Comparison of ENCODE assay signal across 14 cellular contexts in the genomic region with DNA sequence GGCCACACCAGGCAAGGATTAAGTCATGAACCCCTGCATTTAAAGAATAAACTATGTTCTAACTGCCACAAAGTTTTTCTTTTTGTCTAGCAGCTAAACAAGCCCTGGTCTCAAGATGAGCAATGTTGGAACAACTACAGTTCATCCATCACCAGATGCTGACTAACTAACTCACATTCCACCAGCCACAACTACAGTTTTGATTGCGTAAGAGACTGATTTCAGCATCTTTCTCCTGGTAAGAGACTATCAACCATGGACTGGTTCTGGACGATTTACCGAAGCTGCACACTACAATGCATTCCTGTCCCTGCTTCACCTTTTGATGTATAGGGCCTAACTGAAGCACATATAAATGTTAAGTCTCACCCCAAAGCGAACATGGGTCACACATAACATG. TPM values are rescaled to one million over a fixed set of nuclear protein-coding genes. Genes with fewer than 3 reads are reported as not detected.
DNase-seq lines count a peak whose midpoint lies in the region; ATAC-seq, FAIRE-seq and TF ChIP-seq lines count a peak whose summit lies in the region.
"Had no signal": no experiment of that assay in that cellular context is flagged by ENCODE, and none has a peak within 500 bp of the region (broad histone marks: within the 10 kb centered on the region; RNA-seq: fewer than 3 reads in every experiment).

No MANE protein-coding gene starts in this region.

- no peaks in the 10 kb centered on the region for H3K23me2 ChIP-seq in H1 (ENCODE audit: low read depth, low read length)

- H4K8ac ChIP-seq in H1 (ENCODE audit: extremely low read depth, insufficient read depth, low read length) = no peak overlapping the region

- H2BK120ac ChIP-seq in H1 (replicated peaks; ENCODE audit: low read depth, low read length) = no peak overlapping the region

- DNase-seq in GM12891 (ENCODE audit: insufficient read length, low spot score) (no peak), NOMO-1 treated with dmso at 0.1 percent for 144 hours (lab: John Stamatoyannopoulos, UW; ENCODE audit: unreplicated experiment) (peak; percentile 28), H1 (ENCODE audit: low read depth in 1 of 2, low spot score in 2 of 2) (no peak), skeletal muscle cell (ENCODE audit: low read depth) (peak; percentile 1), NCI-H2081 (lab: John Stamatoyannopoulos, UW) (no peak)
- no peak for DNase-seq in effector memory CD8-positive, alpha-beta T cell
- DNase-seq: CD8-positive, alpha-beta memory T cell; stimulated activated naive B cell treated with anti-CD40 and anti-IgM and Interleukin-4, amounts not matched to agents 10 μg/mL and 1 μg/mL and 100 μg/mL, for 72 hours had no signal

- no peak overlapping the region for H3K4me3 ChIP-seq in H1 (ENCODE audit: extremely low read depth in 1 of 4, insufficient read depth in 2 of 4, low read depth in 3 of 4, low read length in 4 of 4)
- no peak overlapping the region for H3K4me3 ChIP-seq in skeletal muscle cell (ENCODE audit: low read depth, low read length)
- H3K4me3 ChIP-seq: neural progenitor cell had no signal

- H4K91ac ChIP-seq in H1 (replicated peaks; ENCODE audit: insufficient read length, low read length) = no peak overlapping the region

- no peak overlapping the region for H3K18ac ChIP-seq in H1 (ENCODE audit: extremely low read depth, low read length)

- no peak overlapping the region for H2BK5ac ChIP-seq in H1 (ENCODE audit: low read depth, low read length)

- H3K79me1 ChIP-seq in H1 (ENCODE audit: low read depth, low read length) = no peaks in the 10 kb centered on the region

- CTCF ChIA-PET in H1 (lab: Charles Lee; ENCODE audit: partially characterized antibody) = no interaction called here

- H3K4me1 Mint-ChIP-seq in effector memory CD8-positive, alpha-beta T cell (ENCODE audit: low read depth in 2 of 2) = no peaks in the 10 kb centered on the region
- H3K4me1 Mint-ChIP-seq in stimulated activated memory B cell treated with anti-CD40 and anti-IgM and Interleukin-4, amounts not matched to agents 10 μg/mL and 1 μg/mL and 100 μg/mL, for 72 hours = no peaks in the 10 kb centered on the region
- H3K4me1 Mint-ChIP-seq: CD8-positive, alpha-beta memory T cell; stimulated activated naive B cell treated with anti-CD40 and anti-IgM and Interleukin-4, amounts not matched to agents 10 μg/mL and 1 μg/mL and 100 μg/mL, for 72 hours had no signal

- POLR2A ChIA-PET in H1 (lab: Charles Lee; ENCODE audit: partially characterized antibody) = no interaction called here

- no peaks in the 10 kb centered on the region for H3K36me3 ChIP-seq in H1 (ENCODE audit: control insufficient read depth in 2 of 4, insufficient read depth in 4 of 4, low read length in 3 of 4)
- H3K36me3 ChIP-seq: neural progenitor cell had no signal

- no peak overlapping the region for H2AK5ac ChIP-seq in H1 (ENCODE audit: low read depth, low read length)

- H3K4me3 Mint-ChIP-seq in effector memory CD8-positive, alpha-beta T cell = no peak overlapping the region
- no peak overlapping the region for H3K4me3 Mint-ChIP-seq in stimulated activated memory B cell treated with anti-CD40 and anti-IgM and Interleukin-4, amounts not matched to agents 10 μg/mL and 1 μg/mL and 100 μg/mL, for 72 hours
- H3K4me3 Mint-ChIP-seq: activated naive CD8-positive, alpha-beta T cell; CD8-positive, alpha-beta memory T cell; neural progenitor cell; stimulated activated naive B cell treated with anti-CD40 and anti-IgM and Interleukin-4, amounts not matched to agents 10 μg/mL and 1 μg/mL and 100 μg/mL, for 72 hours; WTC11 had no signal

- H4K20me1 ChIP-seq in H1 (replicated peaks in 1 of 2; ENCODE audit: control insufficient read depth in 1 of 2, insufficient read depth in 2 of 2, low read length in 2 of 2) = no peaks in the 10 kb centered on the region

- H3K23ac ChIP-seq in H1 (ENCODE audit: insufficient read length) = no peak overlapping the region

- no peaks in the 10 kb centered on the region for H3K9me3 ChIP-seq in H1 (ENCODE audit: insufficient read depth in 2 of 2, low read depth in 1 of 2, low read length in 1 of 2)

- no peak overlapping the region for H2BK20ac ChIP-seq in H1 (ENCODE audit: low read length)

- no peak for TF ChIP-seq RAD21 in H1 (IDR thresholded peaks at IDR 0.05 in 1 of 2, conservative IDR thresholded peaks at IDR 0.05 in 1 of 2; ENCODE audit: low read depth in 2 of 2, low read length in 2 of 2)

- FAIRE-seq in GM12891 (lab: Jason Lieb, UNC) (peak; percentile 5), H1 (lab: Jason Lieb, UNC) (no peak)
- FAIRE-seq: G401.6 had no signal

- no peak overlapping the region for H2AFZ ChIP-seq in H1 (ENCODE audit: low read length)
- H2AFZ ChIP-seq: neural progenitor cell had no signal

- no peak overlapping the region for H3K27ac Mint-ChIP-seq in effector memory CD8-positive, alpha-beta T cell
- H3K27ac Mint-ChIP-seq in stimulated activated memory B cell treated with anti-CD40 and anti-IgM and Interleukin-4, amounts not matched to agents 10 μg/mL and 1 μg/mL and 100 μg/mL, for 72 hours = no peak overlapping the region
- H3K27ac Mint-ChIP-seq: activated naive CD8-positive, alpha-beta T cell; CD8-positive, alpha-beta memory T cell; neural progenitor cell; stimulated activated naive B cell treated with anti-CD40 and anti-IgM and Interleukin-4, amounts not matched to agents 10 μg/mL and 1 μg/mL and 100 μg/mL, for 72 hours; WTC11 had no signal

- no peak overlapping the region for H3K27ac ChIP-seq in H1 (ENCODE audit: low read depth, low read length)
- H3K27ac ChIP-seq: neural progenitor cell had no signal

- TF ChIP-seq POLR2A in GM12891 (IDR thresholded peaks at IDR 0.05; ENCODE audit: low read depth, low read length) (no peak), H1 (IDR thresholded peaks at IDR 0.05; ENCODE audit: control extremely low read depth in 1 of 2, low read depth in 2 of 2, low read length in 2 of 2) (no peak)

- ATAC-seq in effector memory CD8-positive, alpha-beta T cell (replicated peaks) = no peak
- no peak for ATAC-seq in stimulated activated memory B cell treated with anti-CD40 and anti-IgM and Interleukin-4, amounts not matched to agents 10 μg/mL and 1 μg/mL and 100 μg/mL, for 72 hours
- ATAC-seq: sciatic nerve; stimulated activated naive B cell treated with anti-CD40 and anti-IgM and Interleukin-4, amounts not matched to agents 10 μg/mL and 1 μg/mL and 100 μg/mL, for 72 hours; WTC11 had no signal

- no peak overlapping the region for H2BK15ac ChIP-seq in H1 (ENCODE audit: low read length)

- no peaks in the 10 kb centered on the region for H3K36me3 Mint-ChIP-seq in effector memory CD8-positive, alpha-beta T cell (ENCODE audit: insufficient read depth)
- H3K36me3 Mint-ChIP-seq in stimulated activated memory B cell treated with anti-CD40 and anti-IgM and Interleukin-4, amounts not matched to agents 10 μg/mL and 1 μg/mL and 100 μg/mL, for 72 hours = no peaks in the 10 kb centered on the region
- H3K36me3 Mint-ChIP-seq: activated naive CD8-positive, alpha-beta T cell; CD8-positive, alpha-beta memory T cell; neural progenitor cell; stimulated activated naive B cell treated with anti-CD40 and anti-IgM and Interleukin-4, amounts not matched to agents 10 μg/mL and 1 μg/mL and 100 μg/mL, for 72 hours; WTC11 had no signal

- 88% methylated on average over 4 of the region's 4 CpGs; no CpG with 5 or more reads in 1 of the 2 experiments for WGBS in H1 (ENCODE audit: extremely low coverage in 1 of 2, insufficient coverage in 1 of 2, insufficient read length in 1 of 2, insufficient replicate concordance in 2 of 2, low coverage in 1 of 2, low lambda C conversion rate in 2 of 2, missing lambda C conversion rate in 1 of 2), 2 experiments

- H3K79me2 ChIP-seq in H1 (ENCODE audit: control insufficient read depth in 1 of 2, insufficient read depth in 2 of 2, low read length in 2 of 2) = no peaks in the 10 kb centered on the region

- no peak overlapping the region for H3K4me2 ChIP-seq in H1 (ENCODE audit: insufficient read depth in 1 of 2, low read depth in 2 of 2, low read length in 2 of 2)
- H3K4me2 ChIP-seq: neural progenitor cell had no signal

- TF ChIP-seq CTCF in H1 (IDR thresholded peaks at IDR 0.05; ENCODE audit: control extremely low read depth in 1 of 3, insufficient read depth in 1 of 3, low read depth in 1 of 3, low read length in 3 of 3) = no peak

- H3K14ac ChIP-seq in H1 (ENCODE audit: insufficient read length) = no peak overlapping the region

- H3K27me3 Mint-ChIP-seq in effector memory CD8-positive, alpha-beta T cell = peaks cover 27 to 50% of the 10 kb centered on the region in 2 donors
- H3K27me3 Mint-ChIP-seq in stimulated activated memory B cell treated with anti-CD40 and anti-IgM and Interleukin-4, amounts not matched to agents 10 μg/mL and 1 μg/mL and 100 μg/mL, for 72 hours = peaks cover 49% of the 10 kb centered on the region

- no peak overlapping the region for H3K56ac ChIP-seq in H1 (replicated peaks; ENCODE audit: insufficient read length, low read depth, low read length)

- TF ChIP-seq EP300 in H1 (IDR thresholded peaks at IDR 0.05; ENCODE audit: borderline replicate concordance in 1 of 2, low read depth in 2 of 2, low read length in 2 of 2) = no peak

- H3K4ac ChIP-seq in H1 (replicated peaks; ENCODE audit: insufficient read length, low read depth, low read length) = no peak overlapping the region

- H3K9ac ChIP-seq in H1 (replicated peaks in 1 of 4; ENCODE audit: extremely low read depth in 1 of 4, low read depth in 3 of 4, low read length in 3 of 4) = no peak overlapping the region
- H3K9ac ChIP-seq: neural progenitor cell had no signal

- no peak overlapping the region for H4K5ac ChIP-seq in H1 (ENCODE audit: insufficient read length, low read depth, low read length)

- no peaks in the 10 kb centered on the region for H3K9me3 Mint-ChIP-seq in effector memory CD8-positive, alpha-beta T cell
- peaks cover 3% of the 10 kb centered on the region for H3K9me3 Mint-ChIP-seq in stimulated activated memory B cell treated with anti-CD40 and anti-IgM and Interleukin-4, amounts not matched to agents 10 μg/mL and 1 μg/mL and 100 μg/mL, for 72 hours
- H3K9me3 Mint-ChIP-seq: neural progenitor cell; stimulated activated naive B cell treated with anti-CD40 and anti-IgM and Interleukin-4, amounts not matched to agents 10 μg/mL and 1 μg/mL and 100 μg/mL, for 72 hours; WTC11 had no signal

- H2BK12ac ChIP-seq in H1 (ENCODE audit: low read depth, low read length) = no peak overlapping the region

- H3K27me3 ChIP-seq in H1 (replicated peaks in 1 of 4; ENCODE audit: control insufficient read depth in 3 of 4, extremely low read depth in 1 of 4, insufficient read depth in 3 of 4, low read length in 3 of 4) = peaks cover 0 to 2% (median 0%) of the 10 kb centered on the region in 4 experiments; a peak in 1 of 7 replicates
- H3K27me3 ChIP-seq: neural progenitor cell had no signal

- no peaks in the 10 kb centered on the region for H3K4me1 ChIP-seq in H1 (replicated peaks in 1 of 4; ENCODE audit: control insufficient read depth in 3 of 4, insufficient read depth in 4 of 4, low read length in 3 of 4)
- H3K4me1 ChIP-seq: neural progenitor cell had no signal

RNA-seq across cellular contexts. Expression of a gene that starts 43.0 kb away (rescaled TPM):
- polyA plus RNA-seq in GM12891 (2012; ENCODE audit: low read depth, missing spikeins) = 0.14 TPM
- 1.5 and 1.7 TPM in 2 replicates for total RNA-seq in H1 (2021; fragmentation: NEBNext Ultra II Directional; extraction: Animal tissue kit (Norgen Biotek cat#: 25700))
- 0.57 and 0.67 TPM in 2 replicates for polyA plus RNA-seq in H1 (2011; rRNA removed)
- polyA plus RNA-seq in H1 (2011; cell fraction: cytosol; rRNA removed) = 0.87 TPM
- 1.6 TPM for polyA plus RNA-seq in H1 (2011; cell fraction: nucleus; rRNA removed)
- 0.60 to 1.2 TPM (median 0.78 TPM) in 4 replicates for polyA plus RNA-seq in H1 (2012, experiment 1 of 2)
- 0.42 TPM for polyA plus RNA-seq in H1 (2012, experiment 2 of 2)
- 0.69 TPM for polyA plus RNA-seq in H1 (2013, experiment 1 of 2)
- 0.74 TPM for polyA plus RNA-seq in H1 (2013, experiment 2 of 2)
- 3.5 and 4.2 TPM in 2 replicates for polyA minus RNA-seq in H1 (2011; rRNA and poly(A)+ RNA removed)
- 0.73 TPM for polyA minus RNA-seq in H1 (2011; cell fraction: cytosol; rRNA and poly(A)+ RNA removed)
- polyA minus RNA-seq in H1 (2011; cell fraction: nucleus; rRNA and poly(A)+ RNA removed) = 6.2 TPM

Comparison
In these comparisons a context has a peak if more than half of its experiments do, and no peak if none do; other contexts are left out.
1. DNase-seq: peak in NOMO-1 treated with dmso at 0.1 percent for 144 hours (single experiment) and skeletal muscle cell (single experiment); none in GM12891 (single experiment), H1 (0 of 2), NCI-H2081 (0 of 2) and effector memory CD8-positive, alpha-beta T cell (0 of 3).